8 cellular contexts compared by ENCODE assay signal in genomic region chr6:161439093-161439492, GRCh38.
DNase-seq lines count a peak whose midpoint lies in the region; ATAC-seq lines count a peak whose summit lies in the region.

No MANE protein-coding gene starts in this region.

- ATAC-seq in HG03439 (IDR thresholded peaks at IDR 0.05; ENCODE audit: unreplicated experiment) (no peak), GM19023 (IDR thresholded peaks at IDR 0.05; ENCODE audit: unreplicated experiment) (no peak), GM19452 (IDR thresholded peaks at IDR 0.05; ENCODE audit: unreplicated experiment) (no peak)

- DNase-seq in ELF-1 (ENCODE audit: low read depth, low spot score) (peak; percentile 14), NCI-H748 treated with DMSO at 0.1 percent for 48 hours (lab: John Stamatoyannopoulos, UW) (peak; percentile 57), dermis blood vessel endothelial cell (peak; percentile 96), pons (ENCODE audit: low spot score) (peak; percentile 94)
- DNase-seq in activated CD8-positive, alpha-beta memory T cell treated with anti-CD3 and anti-CD28 coated beads, Interleukin-2, amount 50 U/mL, for 48 hours, result no peak
